Comparison of ENCODE assay signal across 11 cellular contexts in genomic region chr15:77630956-77631789, GRCh38. TPM values are rescaled to one million over a fixed set of nuclear protein-coding genes. Genes with fewer than 3 reads are reported as not detected.
DNase-seq lines count a peak whose midpoint lies in the region; ATAC-seq and TF ChIP-seq lines count a peak whose summit lies in the region.
"Had no signal": no experiment of that assay in that cellular context is flagged by ENCODE, and none has a peak within 500 bp of the region (broad histone marks: within the 10 kb centered on the region; RNA-seq: fewer than 3 reads in every experiment).

No MANE protein-coding gene starts in this region.

- ATAC-seq in body of pancreas (no peak), HG02981 (IDR thresholded peaks at IDR 0.05; ENCODE audit: unreplicated experiment) (no peak)
- ATAC-seq in stimulated activated effector memory CD8-positive, alpha-beta T cell treated with anti-CD3 and anti-CD28 coated beads, Interleukin-12 subunit alpha, Interleukin-12 subunit beta, amount 100 ng/mL, for 72 hours: no peak

- peaks cover 29% of the 10 kb centered on the region for H3K4me1 ChIP-seq in body of pancreas

- TF ChIP-seq CTCF in body of pancreas (IDR thresholded peaks at IDR 0.05): peak in 4 of 7 experiments; percentile 6 to 37 (median 16)

- no peaks in the 10 kb centered on the region for H3K36me3 ChIP-seq in body of pancreas (replicated peaks in 1 of 2; ENCODE audit: insufficient read depth in 1 of 2, low read depth in 2 of 2)
- H3K36me3 ChIP-seq: pancreas had no signal

- peak; percentile 46 for DNase-seq in HT-29 (ENCODE audit: low spot score)
- peak; percentile 21 to 52 (median 26) for DNase-seq in body of pancreas
- no peak for DNase-seq in stimulated activated effector memory CD8-positive, alpha-beta T cell treated with anti-CD3 and anti-CD28 coated beads, Interleukin-12 subunit alpha, Interleukin-12 subunit beta, amount 100 ng/mL, for 72 hours (ENCODE audit: low spot score in 2 of 2)
- DNase-seq in NCI-H128 (lab: John Stamatoyannopoulos, UW; ENCODE audit: unreplicated experiment): no peak
- no peak for DNase-seq in SIG-M5 treated with dmso at 0.1 percent for 504 hours (lab: John Stamatoyannopoulos, UW; ENCODE audit: unreplicated experiment)
- no peak for DNase-seq in stimulated activated CD4-positive, alpha-beta T cell treated with anti-CD3 and anti-CD28 coated beads, Interleukin-15, amount 100 ng/mL, for 24 hours
- DNase-seq: activated CD4-positive, alpha-beta T cell treated with anti-CD3 and anti-CD28 coated beads for 4 hours; NCI-H187 treated with DMSO at 0.1 percent for 48 hours had no signal

- intact Hi-C loops in body of pancreas (cut with DNase I): no loop called here

- no peak overlapping the region for H3K4me3 ChIP-seq in body of pancreas
- H3K4me3 ChIP-seq in iPS-18c (ENCODE audit: insufficient read depth, low read depth, low read length): peak overlapping the region; percentile 77

- peaks cover 0 to 6% of the 10 kb centered on the region in 2 donors for H3K27me3 ChIP-seq in body of pancreas
- H3K27me3 ChIP-seq: pancreas had no signal

- H3K27ac Mint-ChIP-seq in stimulated activated effector memory CD8-positive, alpha-beta T cell treated with anti-CD3 and anti-CD28 coated beads, Interleukin-12 subunit alpha, Interleukin-12 subunit beta, amount 100 ng/mL, for 72 hours: no peak overlapping the region

- no peaks in the 10 kb centered on the region for H3K36me3 Mint-ChIP-seq in stimulated activated effector memory CD8-positive, alpha-beta T cell treated with anti-CD3 and anti-CD28 coated beads, Interleukin-12 subunit alpha, Interleukin-12 subunit beta, amount 100 ng/mL, for 72 hours

- H3K9me3 ChIP-seq in body of pancreas: no peaks in the 10 kb centered on the region
- H3K9me3 ChIP-seq in iPS-18c (ENCODE audit: control insufficient read depth, insufficient read depth, low read length): peaks cover 2% of the 10 kb centered on the region
- H3K9me3 ChIP-seq: pancreas had no signal

- H3K27ac ChIP-seq in body of pancreas: no peak overlapping the region
- H3K27ac ChIP-seq: pancreas had no signal

- H3K4me3 Mint-ChIP-seq in stimulated activated effector memory CD8-positive, alpha-beta T cell treated with anti-CD3 and anti-CD28 coated beads, Interleukin-12 subunit alpha, Interleukin-12 subunit beta, amount 100 ng/mL, for 72 hours: peak overlapping the region; percentile 26

- no peak for TF ChIP-seq POLR2A in body of pancreas (IDR thresholded peaks at IDR 0.05)

- H3K4me1 Mint-ChIP-seq in stimulated activated effector memory CD8-positive, alpha-beta T cell treated with anti-CD3 and anti-CD28 coated beads, Interleukin-12 subunit alpha, Interleukin-12 subunit beta, amount 100 ng/mL, for 72 hours: peaks cover 14% of the 10 kb centered on the region

- 25 to 39% methylated on average over 2 to 19 of the region's 20 CpGs for WGBS in body of pancreas, 2 donors

- H3K9me3 Mint-ChIP-seq in stimulated activated effector memory CD8-positive, alpha-beta T cell treated with anti-CD3 and anti-CD28 coated beads, Interleukin-12 subunit alpha, Interleukin-12 subunit beta, amount 100 ng/mL, for 72 hours: no peaks in the 10 kb centered on the region

RNA-seq across cellular contexts. Expression of gene LINGO1, which starts 1.5 kb away (rescaled TPM):
- total RNA-seq in HT-29 (2014; rRNA removed; shearing (Covaris generic)): 0.16 and 0.31 TPM in 2 replicates
- under 1 TPM; 0.78 to 0.99 TPM for total RNA-seq in body of pancreas

Comparison
In these comparisons a context has a peak if more than half of its experiments do, and no peak if none do; other contexts are left out.
1. DNase-seq: peak in HT-29 (single experiment) and body of pancreas (4 of 4); none in stimulated activated effector memory CD8-positive, alpha-beta T cell treated with anti-CD3 and anti-CD28 coated beads, Interleukin-12 subunit alpha, Interleukin-12 subunit beta, amount 100 ng/mL, for 72 hours (0 of 2), NCI-H128 (single experiment), SIG-M5 treated with dmso at 0.1 percent for 504 hours (single experiment) and stimulated activated CD4-positive, alpha-beta T cell treated with anti-CD3 and anti-CD28 coated beads, Interleukin-15, amount 100 ng/mL, for 24 hours (single experiment).